Comparison of ENCODE assay signal across 8 cellular contexts in genomic region chr9:132114102-132114707, GRCh38. TPM values are rescaled to one million over a fixed set of nuclear protein-coding genes. Genes with fewer than 3 reads are reported as not detected.
A peak's percentile ranks its signal among the peaks of the same experiment; 100 is the strongest.
DNase-seq lines count a peak whose midpoint lies in the region; ATAC-seq, FAIRE-seq and TF ChIP-seq lines count a peak whose summit lies in the region.

No MANE protein-coding gene starts in this region.

- peaks cover 5% of the 10 kb centered on the region; the same call in 1 of the 2 replicates for H4K20me1 ChIP-seq in HepG2 (ENCODE audit: insufficient read depth, low read length)

- intact Hi-C loops in HepG2 (cut with micrococcal nuclease; ENCODE audit: unreplicated experiment) (no loop called here), stomach (cut with DNase I; ENCODE audit: low total_unique reads) (no loop called here)

- POLR2A ChIA-PET in GM10248 (lab: Yijun Ruan, JAX) = no interaction called here
- POLR2A ChIA-PET in HepG2 (lab: Yijun Ruan, JAX) = no interaction called here

- TF ChIP-seq EP300 in HepG2 (IDR thresholded peaks at IDR 0.05; ENCODE audit: low read depth in 2 of 2, low read length in 2 of 2) (no peak), HepG2 (CRISPR knock-in tag; IDR thresholded peaks at IDR 0.05; ENCODE audit: borderline replicate concordance) (peak; percentile 62; the same call in 1 of the 2 replicates), stomach (IDR thresholded peaks at IDR 0.05) (no peak)

- CTCF ChIA-PET in GM10248 (lab: Yijun Ruan, JAX) (interaction anchor here (0.9 kb wide), 1 partner anchor 56 kb away, joined by 3 read pairs; no protein-coding TSS in a partner anchor), HepG2 (lab: Yijun Ruan, JAX; ENCODE audit: low intra/inter-chr PET ratio, low total read pairs) (no interaction called here)

- peak; percentile 93 for ATAC-seq in HepG2
- ATAC-seq in GM21717 (IDR thresholded peaks at IDR 0.05; ENCODE audit: unreplicated experiment) = no peak

- H3K27me3 ChIP-seq in bronchial epithelial cell (ENCODE audit: control insufficient read depth, insufficient read depth, low read length) = peaks cover 5% of the 10 kb centered on the region
- H3K27me3 ChIP-seq in HepG2 (ENCODE audit: control insufficient read depth in 1 of 2, insufficient read depth in 2 of 2, low read length in 2 of 2) = no peaks in the 10 kb centered on the region; a peak in 1 of 5 replicates
- peaks cover 0 to 55% (median under 1%) of the 10 kb centered on the region in 3 donors for H3K27me3 ChIP-seq in stomach

- H3K36me3 ChIP-seq in bronchial epithelial cell (ENCODE audit: control insufficient read depth, insufficient read depth, low read length) (no peaks in the 10 kb centered on the region), HepG2 (replicated peaks in 1 of 2; ENCODE audit: control insufficient read depth in 1 of 2, insufficient read depth in 2 of 2, low read length in 2 of 2) (no peaks in the 10 kb centered on the region), stomach (no peaks in the 10 kb centered on the region)

- H3K4me1 ChIP-seq in HepG2 (ENCODE audit: insufficient read depth, low read length) (no peaks in the 10 kb centered on the region), stomach (no peaks in the 10 kb centered on the region)

- TF ChIP-seq CTCF in GM10248 (IDR thresholded peaks at IDR 0.05; ENCODE audit: control extremely low read depth, extremely low read depth, low read depth, missing control alignments) (no peak), bronchial epithelial cell (IDR thresholded peaks at IDR 0.05; ENCODE audit: insufficient read depth, low read length, severe bottlenecking) (no peak), HepG2 (CRISPR knock-in tag; IDR thresholded peaks at IDR 0.05) (no peak), stomach (IDR thresholded peaks at IDR 0.05) (no peak)

- WGBS in HepG2 (ENCODE audit: low lambda C conversion rate) = 29% methylated on average over 18 of the region's 18 CpGs
- WGBS in stomach, 5 donors = 33 to 36% (median 34%) methylated on average over 18 of the region's 18 CpGs

- no peak overlapping the region for H2AFZ ChIP-seq in HepG2 (ENCODE audit: low read length)

- TF ChIP-seq RAD21 in HepG2 (CRISPR knock-in tag; IDR thresholded peaks at IDR 0.05) = no peak

- in situ Hi-C loops in HepG2 (cut with HindIII; ENCODE audit: extremely low pct_ligation_motif_present, low pct_unique_long_range_greater_than_20kb) = no loop called here

- FAIRE-seq in bronchial epithelial cell (lab: Jason Lieb, UNC) = no peak
- FAIRE-seq in HepG2 (lab: Jason Lieb, UNC) = peak; percentile 12

- TF ChIP-seq POLR2A in HepG2 (IDR thresholded peaks at IDR 0.05; ENCODE audit: insufficient read depth in 1 of 2, low read depth in 2 of 2, low read length in 2 of 2) (no peak), stomach (IDR thresholded peaks at IDR 0.05) (no peak)

- DNase-seq in GM10248 (ENCODE audit: extremely low spot score) = peak; percentile 48
- DNase-seq in SK-N-DZ (ENCODE audit: low spot score) = peak; percentile 38
- DNase-seq in bronchial epithelial cell (ENCODE audit: low read depth) = peak; percentile 29
- peak; percentile 40 for DNase-seq in HepG2 (ENCODE audit: low spot score)
- DNase-seq in stomach = peak; percentile 61
- DNase-seq in mesenteric fat pad (ENCODE audit: low spot score) = no peak
- DNase-seq in NCI-H1417 (lab: John Stamatoyannopoulos, UW) = no peak

- no peaks in the 10 kb centered on the region for H3K9me3 ChIP-seq in HepG2 (ENCODE audit: low read length)
- no peaks in the 10 kb centered on the region for H3K9me3 ChIP-seq in stomach

- no TSS peak for BruUV-seq in HepG2 (replicated peaks; lab: Mats Ljungman, UMichigan)

- H3K4me2 ChIP-seq in HepG2 (ENCODE audit: low read depth, low read length) = no peak overlapping the region

- H3K4me3 ChIP-seq in bronchial epithelial cell (ENCODE audit: low read depth, low read length) = no peak overlapping the region
- no peak overlapping the region for H3K4me3 ChIP-seq in HepG2 (replicated peaks in 1 of 3; ENCODE audit: insufficient read depth in 1 of 3, low read depth in 2 of 3, low read length in 3 of 3)
- no peak overlapping the region for H3K4me3 ChIP-seq in stomach

- H3K27ac ChIP-seq in HepG2 (ENCODE audit: extremely low read length, insufficient read depth, low read length) = no peak overlapping the region
- no peak overlapping the region for H3K27ac ChIP-seq in stomach

- no peaks in the 10 kb centered on the region for H3K79me2 ChIP-seq in HepG2 (ENCODE audit: insufficient read depth, low read length)

- no peak overlapping the region for H3K9ac ChIP-seq in HepG2 (ENCODE audit: insufficient read depth, low read depth, low read length)

RNA-seq across cellular contexts. Expression of gene MED27, which starts 34.5 kb away (rescaled TPM):
- 28.6 and 37.6 TPM in 2 replicates for polyA plus RNA-seq in SK-N-DZ (2014; cell fraction: cytosol; rRNA removed)
- polyA plus RNA-seq in SK-N-DZ (2014; cell fraction: nucleus; rRNA removed) = 9.6 and 13.2 TPM in 2 replicates
- total RNA-seq in bronchial epithelial cell = 10.5 and 19.3 TPM in 2 replicates
- 19.0 and 25.3 TPM in 2 replicates for total RNA-seq in HepG2 (2016; rRNA removed; fragmentation: Illumina TruSeq; extraction: Trizol)
- 4.8 and 5.6 TPM in 2 replicates for total RNA-seq in HepG2 (2016; cell fraction: cytosol; rRNA removed; fragmentation: Illumina TruSeq; extraction: Trizol; ENCODE audit: low read depth)
- 17.3 and 20.4 TPM in 2 replicates for total RNA-seq in HepG2 (2016; cell fraction: insoluble cytoplasmic fraction; rRNA removed; fragmentation: Illumina TruSeq; extraction: Trizol)
- 6.0 and 6.6 TPM in 2 replicates for total RNA-seq in HepG2 (2016; cell fraction: membrane; rRNA removed; fragmentation: Illumina TruSeq; extraction: Trizol)
- 12.2 and 12.8 TPM in 2 replicates for total RNA-seq in HepG2 (2016; cell fraction: nucleus; rRNA removed; fragmentation: Illumina TruSeq; extraction: Trizol)
- 16.9 and 18.0 TPM in 2 replicates for polyA plus RNA-seq in HepG2 (2011; rRNA removed)
- 17.8 and 18.2 TPM in 2 replicates for polyA plus RNA-seq in HepG2 (2011; cell fraction: cytosol; rRNA removed)
- polyA plus RNA-seq in HepG2 (2011; cell fraction: nucleus; rRNA removed) = 8.6 and 10.3 TPM in 2 replicates
- 11.0 and 15.6 TPM in 2 replicates for polyA plus RNA-seq in HepG2 (2012)
- 3.8 and 4.2 TPM in 2 replicates for polyA plus RNA-seq in HepG2 (2016; cell fraction: cytosol; fragmentation: Illumina TruSeq; extraction: Trizol; ENCODE audit: low read depth)
- 25.5 and 28.9 TPM in 2 replicates for polyA plus RNA-seq in HepG2 (2016; cell fraction: insoluble cytoplasmic fraction; fragmentation: Illumina TruSeq; extraction: Trizol; ENCODE audit: low read depth)
- polyA plus RNA-seq in HepG2 (2016; cell fraction: membrane; fragmentation: Illumina TruSeq; extraction: Trizol; ENCODE audit: low read depth) = 4.8 and 5.3 TPM in 2 replicates
- polyA plus RNA-seq in HepG2 (2016; cell fraction: nucleus; fragmentation: Illumina TruSeq; extraction: Trizol; ENCODE audit: insufficient read depth, low read depth) = 12.0 and 13.7 TPM in 2 replicates
- polyA minus RNA-seq in HepG2 (2011; rRNA and poly(A)+ RNA removed; ENCODE audit: low replicate concordance) = 17.7 and 52.1 TPM in 2 replicates
- 11.3 and 12.0 TPM in 2 replicates for polyA minus RNA-seq in HepG2 (2011; cell fraction: cytosol; rRNA and poly(A)+ RNA removed)
- 10.4 and 17.4 TPM in 2 replicates for polyA minus RNA-seq in HepG2 (2011; cell fraction: nucleus; rRNA and poly(A)+ RNA removed)
- total RNA-seq in stomach = 10 to 100 TPM in 3 of 5 donors, 1 to 10 TPM in 1, under 1 TPM in 1; 0.87 to 21.9 (median 10.8) TPM
- 10 to 100 TPM; 12.5 to 13.1 (median 12.8) TPM for polyA plus RNA-seq in stomach
- 15.8 TPM for total RNA-seq in mesenteric fat pad

RNA-seq across cellular contexts. Expression of gene NTNG2, which starts 47.7 kb away (rescaled TPM):
- polyA plus RNA-seq in SK-N-DZ (2014; cell fraction: cytosol; rRNA removed) = 0.89 and 1.5 TPM in 2 replicates
- 17.6 and 20.7 TPM in 2 replicates for polyA plus RNA-seq in SK-N-DZ (2014; cell fraction: nucleus; rRNA removed)
- under 0.01 TPM in 1 of 2 replicates, not detected in the other for total RNA-seq in bronchial epithelial cell
- 0.02 TPM in 1 of 2 replicates, not detected in the other for total RNA-seq in HepG2 (2016; rRNA removed; fragmentation: Illumina TruSeq; extraction: Trizol)
- total RNA-seq in HepG2 (2016; cell fraction: cytosol; rRNA removed; fragmentation: Illumina TruSeq; extraction: Trizol; ENCODE audit: low read depth) = not detected in 2 replicates
- not detected in 2 replicates for total RNA-seq in HepG2 (2016; cell fraction: insoluble cytoplasmic fraction; rRNA removed; fragmentation: Illumina TruSeq; extraction: Trizol)
- not detected in 2 replicates for total RNA-seq in HepG2 (2016; cell fraction: membrane; rRNA removed; fragmentation: Illumina TruSeq; extraction: Trizol)
- total RNA-seq in HepG2 (2016; cell fraction: nucleus; rRNA removed; fragmentation: Illumina TruSeq; extraction: Trizol) = not detected in 2 replicates
- 0.36 TPM in 1 of 2 replicates, not detected in the other for polyA plus RNA-seq in HepG2 (2011; rRNA removed)
- polyA plus RNA-seq in HepG2 (2011; cell fraction: cytosol; rRNA removed) = 0.01 and 0.34 TPM in 2 replicates
- polyA plus RNA-seq in HepG2 (2011; cell fraction: nucleus; rRNA removed) = 0.96 and 1.5 TPM in 2 replicates
- not detected in 2 replicates for polyA plus RNA-seq in HepG2 (2012)
- polyA plus RNA-seq in HepG2 (2016; cell fraction: cytosol; fragmentation: Illumina TruSeq; extraction: Trizol; ENCODE audit: low read depth) = not detected in 2 replicates
- polyA plus RNA-seq in HepG2 (2016; cell fraction: insoluble cytoplasmic fraction; fragmentation: Illumina TruSeq; extraction: Trizol; ENCODE audit: low read depth) = not detected in 2 replicates
- 0.27 TPM in 1 of 2 replicates, not detected in the other for polyA plus RNA-seq in HepG2 (2016; cell fraction: membrane; fragmentation: Illumina TruSeq; extraction: Trizol; ENCODE audit: low read depth)
- polyA plus RNA-seq in HepG2 (2016; cell fraction: nucleus; fragmentation: Illumina TruSeq; extraction: Trizol; ENCODE audit: insufficient read depth, low read depth) = not detected in 2 replicates
- polyA minus RNA-seq in HepG2 (2011; rRNA and poly(A)+ RNA removed; ENCODE audit: low replicate concordance) = 0.02 and 0.05 TPM in 2 replicates
- not detected in 2 replicates for polyA minus RNA-seq in HepG2 (2011; cell fraction: cytosol; rRNA and poly(A)+ RNA removed)
- polyA minus RNA-seq in HepG2 (2011; cell fraction: nucleus; rRNA and poly(A)+ RNA removed) = not detected in 2 replicates
- total RNA-seq in stomach = 1 to 10 TPM in 2 of 5 donors, under 1 TPM in 2, not detected in 1; under 0.01 to 8.1 (median 3.9) TPM
- under 1 TPM; 0.20 to 0.37 (median 0.31) TPM for polyA plus RNA-seq in stomach
- total RNA-seq in mesenteric fat pad = 2.0 TPM

Comparison
In these comparisons a context has a peak if more than half of its experiments do, and no peak if none do; other contexts are left out.
1. DNase-seq: peak in GM10248 (single experiment), SK-N-DZ (single experiment), bronchial epithelial cell (single experiment), HepG2 (single experiment) and stomach (single experiment); none in mesenteric fat pad (single experiment) and NCI-H1417 (0 of 3).